1 cellular context compared by ENCODE assay signal in the genomic region with DNA sequence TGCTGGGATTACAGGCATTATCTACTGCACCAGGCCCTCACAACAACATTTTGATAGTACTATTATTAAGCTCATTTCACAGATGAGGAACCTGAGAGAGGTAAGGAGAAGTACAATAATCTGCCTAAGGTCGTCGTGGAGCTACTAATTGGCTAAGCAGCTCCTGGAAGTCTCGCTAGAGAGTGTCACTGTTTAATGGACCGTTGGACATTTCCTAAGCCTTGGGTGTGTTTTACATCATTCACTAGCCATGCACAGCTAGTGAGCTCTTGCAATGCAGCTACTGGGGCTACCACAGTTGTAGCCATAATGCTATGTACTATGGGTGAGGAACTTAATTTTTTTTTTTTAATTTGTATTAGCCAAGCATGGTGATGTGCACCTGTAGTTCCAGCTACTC.
TF ChIP-seq lines count a peak whose summit lies in the region.

No MANE protein-coding gene starts in this region.

TF ChIP-seq in H1, 55 proteins besides CTCF, POLR2A, EP300 and RAD21:
- no peak for TF ChIP-seq TAF7 (optimal IDR thresholded peaks at IDR 0.05; ENCODE audit: borderline replicate concordance, low read depth, low read length)
- no peak for TF ChIP-seq SP1 (IDR thresholded peaks at IDR 0.05; ENCODE audit: low read depth, low read length)
- TF ChIP-seq, protein P1, sequence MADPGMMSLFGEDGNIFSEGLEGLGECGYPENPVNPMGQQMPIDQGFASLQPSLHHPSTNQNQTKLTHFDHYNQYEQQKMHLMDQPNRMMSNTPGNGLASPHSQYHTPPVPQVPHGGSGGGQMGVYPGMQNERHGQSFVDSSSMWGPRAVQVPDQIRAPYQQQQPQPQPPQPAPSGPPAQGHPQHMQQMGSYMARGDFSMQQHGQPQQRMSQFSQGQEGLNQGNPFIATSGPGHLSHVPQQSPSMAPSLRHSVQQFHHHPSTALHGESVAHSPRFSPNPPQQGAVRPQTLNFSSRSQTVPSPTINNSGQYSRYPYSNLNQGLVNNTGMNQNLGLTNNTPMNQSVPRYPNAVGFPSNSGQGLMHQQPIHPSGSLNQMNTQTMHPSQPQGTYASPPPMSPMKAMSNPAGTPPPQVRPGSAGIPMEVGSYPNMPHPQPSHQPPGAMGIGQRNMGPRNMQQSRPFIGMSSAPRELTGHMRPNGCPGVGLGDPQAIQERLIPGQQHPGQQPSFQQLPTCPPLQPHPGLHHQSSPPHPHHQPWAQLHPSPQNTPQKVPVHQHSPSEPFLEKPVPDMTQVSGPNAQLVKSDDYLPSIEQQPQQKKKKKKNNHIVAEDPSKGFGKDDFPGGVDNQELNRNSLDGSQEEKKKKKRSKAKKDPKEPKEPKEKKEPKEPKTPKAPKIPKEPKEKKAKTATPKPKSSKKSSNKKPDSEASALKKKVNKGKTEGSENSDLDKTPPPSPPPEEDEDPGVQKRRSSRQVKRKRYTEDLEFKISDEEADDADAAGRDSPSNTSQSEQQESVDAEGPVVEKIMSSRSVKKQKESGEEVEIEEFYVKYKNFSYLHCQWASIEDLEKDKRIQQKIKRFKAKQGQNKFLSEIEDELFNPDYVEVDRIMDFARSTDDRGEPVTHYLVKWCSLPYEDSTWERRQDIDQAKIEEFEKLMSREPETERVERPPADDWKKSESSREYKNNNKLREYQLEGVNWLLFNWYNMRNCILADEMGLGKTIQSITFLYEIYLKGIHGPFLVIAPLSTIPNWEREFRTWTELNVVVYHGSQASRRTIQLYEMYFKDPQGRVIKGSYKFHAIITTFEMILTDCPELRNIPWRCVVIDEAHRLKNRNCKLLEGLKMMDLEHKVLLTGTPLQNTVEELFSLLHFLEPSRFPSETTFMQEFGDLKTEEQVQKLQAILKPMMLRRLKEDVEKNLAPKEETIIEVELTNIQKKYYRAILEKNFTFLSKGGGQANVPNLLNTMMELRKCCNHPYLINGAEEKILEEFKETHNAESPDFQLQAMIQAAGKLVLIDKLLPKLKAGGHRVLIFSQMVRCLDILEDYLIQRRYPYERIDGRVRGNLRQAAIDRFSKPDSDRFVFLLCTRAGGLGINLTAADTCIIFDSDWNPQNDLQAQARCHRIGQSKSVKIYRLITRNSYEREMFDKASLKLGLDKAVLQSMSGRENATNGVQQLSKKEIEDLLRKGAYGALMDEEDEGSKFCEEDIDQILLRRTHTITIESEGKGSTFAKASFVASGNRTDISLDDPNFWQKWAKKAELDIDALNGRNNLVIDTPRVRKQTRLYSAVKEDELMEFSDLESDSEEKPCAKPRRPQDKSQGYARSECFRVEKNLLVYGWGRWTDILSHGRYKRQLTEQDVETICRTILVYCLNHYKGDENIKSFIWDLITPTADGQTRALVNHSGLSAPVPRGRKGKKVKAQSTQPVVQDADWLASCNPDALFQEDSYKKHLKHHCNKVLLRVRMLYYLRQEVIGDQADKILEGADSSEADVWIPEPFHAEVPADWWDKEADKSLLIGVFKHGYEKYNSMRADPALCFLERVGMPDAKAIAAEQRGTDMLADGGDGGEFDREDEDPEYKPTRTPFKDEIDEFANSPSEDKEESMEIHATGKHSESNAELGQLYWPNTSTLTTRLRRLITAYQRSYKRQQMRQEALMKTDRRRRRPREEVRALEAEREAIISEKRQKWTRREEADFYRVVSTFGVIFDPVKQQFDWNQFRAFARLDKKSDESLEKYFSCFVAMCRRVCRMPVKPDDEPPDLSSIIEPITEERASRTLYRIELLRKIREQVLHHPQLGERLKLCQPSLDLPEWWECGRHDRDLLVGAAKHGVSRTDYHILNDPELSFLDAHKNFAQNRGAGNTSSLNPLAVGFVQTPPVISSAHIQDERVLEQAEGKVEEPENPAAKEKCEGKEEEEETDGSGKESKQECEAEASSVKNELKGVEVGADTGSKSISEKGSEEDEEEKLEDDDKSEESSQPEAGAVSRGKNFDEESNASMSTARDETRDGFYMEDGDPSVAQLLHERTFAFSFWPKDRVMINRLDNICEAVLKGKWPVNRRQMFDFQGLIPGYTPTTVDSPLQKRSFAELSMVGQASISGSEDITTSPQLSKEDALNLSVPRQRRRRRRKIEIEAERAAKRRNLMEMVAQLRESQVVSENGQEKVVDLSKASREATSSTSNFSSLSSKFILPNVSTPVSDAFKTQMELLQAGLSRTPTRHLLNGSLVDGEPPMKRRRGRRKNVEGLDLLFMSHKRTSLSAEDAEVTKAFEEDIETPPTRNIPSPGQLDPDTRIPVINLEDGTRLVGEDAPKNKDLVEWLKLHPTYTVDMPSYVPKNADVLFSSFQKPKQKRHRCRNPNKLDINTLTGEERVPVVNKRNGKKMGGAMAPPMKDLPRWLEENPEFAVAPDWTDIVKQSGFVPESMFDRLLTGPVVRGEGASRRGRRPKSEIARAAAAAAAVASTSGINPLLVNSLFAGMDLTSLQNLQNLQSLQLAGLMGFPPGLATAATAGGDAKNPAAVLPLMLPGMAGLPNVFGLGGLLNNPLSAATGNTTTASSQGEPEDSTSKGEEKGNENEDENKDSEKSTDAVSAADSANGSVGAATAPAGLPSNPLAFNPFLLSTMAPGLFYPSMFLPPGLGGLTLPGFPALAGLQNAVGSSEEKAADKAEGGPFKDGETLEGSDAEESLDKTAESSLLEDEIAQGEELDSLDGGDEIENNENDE (IDR thresholded peaks at IDR 0.05; ENCODE audit: insufficient replicate concordance, low read length) = no peak
- no peak for TF ChIP-seq MAFK (IDR thresholded peaks at IDR 0.05; ENCODE audit: low read depth, low read length)
- no peak for TF ChIP-seq KDM4A (IDR thresholded peaks at IDR 0.05; ENCODE audit: low read depth, low read length, severe bottlenecking)
- TF ChIP-seq NANOG (IDR thresholded peaks at IDR 0.05; ENCODE audit: insufficient read depth, low read depth, low read length, poor library complexity, severe bottlenecking) = no peak
- TF ChIP-seq SIRT6 (IDR thresholded peaks at IDR 0.05; ENCODE audit: low read length) = no peak
- no peak for TF ChIP-seq JUND (IDR thresholded peaks at IDR 0.05; ENCODE audit: low read length)
- no peak for TF ChIP-seq BRCA1 (IDR thresholded peaks at IDR 0.05; ENCODE audit: low read depth, low read length)
- no peak for TF ChIP-seq PHF8 (conservative IDR thresholded peaks at IDR 0.05; ENCODE audit: low read depth, low read length)
- TF ChIP-seq USF2 (IDR thresholded peaks at IDR 0.05; ENCODE audit: low read length) = no peak
- TF ChIP-seq CHD1 (IDR thresholded peaks at IDR 0.05; ENCODE audit: low read depth, low read length) = no peak
- TF ChIP-seq TEAD4 (IDR thresholded peaks at IDR 0.05; ENCODE audit: low read depth, low read length) = no peak
- no peak for TF ChIP-seq SRF (IDR thresholded peaks at IDR 0.05; ENCODE audit: low read depth, low read length)
